In the genomic region with DNA sequence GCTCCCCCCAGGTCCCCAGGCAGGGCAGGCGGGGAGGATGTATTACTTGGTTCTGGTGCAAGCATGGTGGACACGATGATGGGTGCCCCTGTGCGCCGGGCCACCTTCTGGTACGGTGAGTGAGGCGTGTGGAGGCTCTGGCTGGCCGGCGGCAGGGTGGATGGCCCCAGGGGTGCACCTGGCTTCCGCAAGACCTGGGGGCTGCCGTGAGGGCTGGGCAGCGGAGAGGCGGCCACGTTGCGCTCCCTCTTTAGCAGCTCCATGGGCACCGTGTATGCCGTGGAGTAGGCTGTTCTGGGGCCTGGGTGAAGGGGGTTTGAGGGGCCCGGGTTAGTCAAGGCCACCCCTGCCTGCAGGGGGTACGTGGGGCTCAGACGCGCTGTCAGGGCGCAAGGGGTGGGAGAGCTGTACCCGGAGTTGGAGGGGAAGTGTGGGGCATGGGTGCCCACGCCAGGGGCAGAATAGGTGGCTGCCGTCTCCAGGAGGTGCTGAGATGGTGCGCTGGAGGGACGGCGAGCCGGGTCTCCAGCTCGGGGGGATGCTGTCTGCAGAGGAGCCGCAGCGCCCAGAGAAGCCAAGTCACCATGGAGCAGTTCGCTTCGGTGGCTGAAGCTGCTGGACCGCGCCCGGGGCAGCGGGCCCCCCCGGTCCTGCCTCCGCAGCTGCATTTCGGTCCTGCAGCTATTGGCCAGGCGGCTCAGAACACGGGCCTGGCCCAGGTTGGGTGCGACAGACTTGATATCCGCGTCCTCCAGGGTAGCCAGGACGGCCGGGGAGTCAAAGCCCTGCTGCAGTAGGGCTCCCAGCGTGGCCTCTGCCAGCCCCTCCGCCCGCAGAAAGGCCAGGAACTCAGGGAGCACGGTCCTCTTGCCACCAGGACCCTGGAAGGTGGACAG, we compare ENCODE assay signal across 1 cellular context.
TF ChIP-seq lines count a peak whose summit lies in the region.

No MANE protein-coding gene starts in this region.

TF ChIP-seq in GM23338, 12 proteins besides CTCF, POLR2A, EP300 and RAD21 (continued from another document):
- TF ChIP-seq ZNF462 (CRISPR knock-in tag; IDR thresholded peaks at IDR 0.05) = no peak
- TF ChIP-seq STAT1 (IDR thresholded peaks at IDR 0.05; ENCODE audit: unreplicated experiment) = no peak
- TF ChIP-seq ZNF114 (CRISPR knock-in tag; IDR thresholded peaks at IDR 0.05) = no peak
- TF ChIP-seq, protein P1, sequence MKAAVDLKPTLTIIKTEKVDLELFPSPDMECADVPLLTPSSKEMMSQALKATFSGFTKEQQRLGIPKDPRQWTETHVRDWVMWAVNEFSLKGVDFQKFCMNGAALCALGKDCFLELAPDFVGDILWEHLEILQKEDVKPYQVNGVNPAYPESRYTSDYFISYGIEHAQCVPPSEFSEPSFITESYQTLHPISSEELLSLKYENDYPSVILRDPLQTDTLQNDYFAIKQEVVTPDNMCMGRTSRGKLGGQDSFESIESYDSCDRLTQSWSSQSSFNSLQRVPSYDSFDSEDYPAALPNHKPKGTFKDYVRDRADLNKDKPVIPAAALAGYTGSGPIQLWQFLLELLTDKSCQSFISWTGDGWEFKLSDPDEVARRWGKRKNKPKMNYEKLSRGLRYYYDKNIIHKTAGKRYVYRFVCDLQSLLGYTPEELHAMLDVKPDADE (IDR thresholded peaks at IDR 0.05) = no peak
- TF ChIP-seq POLR2AphosphoS5 (IDR thresholded peaks at IDR 0.05; ENCODE audit: low read depth) = no peak
- no peak for TF ChIP-seq CREB1 (CRISPR knock-in tag; IDR thresholded peaks at IDR 0.05; ENCODE audit: low read depth)
